In the genomic region with DNA sequence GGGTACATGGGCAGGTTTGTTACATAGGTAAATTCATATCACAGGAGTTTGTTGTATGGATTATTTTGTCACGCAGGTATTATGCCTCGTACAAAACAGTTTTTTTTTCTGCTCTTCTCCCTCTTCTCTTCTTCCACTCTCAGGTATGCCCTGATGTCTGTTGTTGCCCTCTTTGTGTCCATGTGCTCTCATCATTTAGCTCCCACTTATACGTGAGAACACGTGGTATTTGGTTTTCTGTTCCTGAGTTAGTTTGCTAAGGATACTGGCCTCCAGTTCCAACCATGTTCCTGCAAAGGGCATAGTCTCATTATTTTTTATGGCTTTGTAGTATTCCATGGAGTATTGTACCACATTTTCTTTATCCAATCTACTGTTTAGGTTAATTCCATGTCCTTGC, we compare ENCODE assay signal across 23 cellular contexts.
"Had no signal": no experiment of that assay in that cellular context is flagged by ENCODE, and none has a peak within 500 bp of the region (broad histone marks: within the 10 kb centered on the region; RNA-seq: fewer than 3 reads in every experiment).

No MANE protein-coding gene starts in this region.

- H3K27ac ChIP-seq: coronary artery, dorsolateral prefrontal cortex, epithelial cell of prostate, esophagus squamous epithelium, gastrocnemius medialis, heart right ventricle, left lung had no signal

- DNase-seq: dermis blood vessel endothelial cell; dorsolateral prefrontal cortex; effector CD4-positive, alpha-beta T cell; effector memory CD4-positive, alpha-beta T cell; erythroblast; esophagus squamous epithelium; foreskin fibroblast; foreskin melanocyte; gastrocnemius medialis; glutamatergic neuron; head of caudate nucleus; heart right ventricle; hippocampal formation; left cardiac atrium; left lung; left ventricle myocardium superior; mammary epithelial cell; mesendoderm; midbrain; naive thymus-derived CD4-positive, alpha-beta T cell had no signal

- H3K4me1 Mint-ChIP-seq: memory B cell; naive thymus-derived CD4-positive, alpha-beta T cell had no signal

- H3K27ac Mint-ChIP-seq: memory B cell; naive thymus-derived CD4-positive, alpha-beta T cell had no signal

- H3K4me3 Mint-ChIP-seq: memory B cell; naive thymus-derived CD4-positive, alpha-beta T cell had no signal
